In the genomic region with DNA sequence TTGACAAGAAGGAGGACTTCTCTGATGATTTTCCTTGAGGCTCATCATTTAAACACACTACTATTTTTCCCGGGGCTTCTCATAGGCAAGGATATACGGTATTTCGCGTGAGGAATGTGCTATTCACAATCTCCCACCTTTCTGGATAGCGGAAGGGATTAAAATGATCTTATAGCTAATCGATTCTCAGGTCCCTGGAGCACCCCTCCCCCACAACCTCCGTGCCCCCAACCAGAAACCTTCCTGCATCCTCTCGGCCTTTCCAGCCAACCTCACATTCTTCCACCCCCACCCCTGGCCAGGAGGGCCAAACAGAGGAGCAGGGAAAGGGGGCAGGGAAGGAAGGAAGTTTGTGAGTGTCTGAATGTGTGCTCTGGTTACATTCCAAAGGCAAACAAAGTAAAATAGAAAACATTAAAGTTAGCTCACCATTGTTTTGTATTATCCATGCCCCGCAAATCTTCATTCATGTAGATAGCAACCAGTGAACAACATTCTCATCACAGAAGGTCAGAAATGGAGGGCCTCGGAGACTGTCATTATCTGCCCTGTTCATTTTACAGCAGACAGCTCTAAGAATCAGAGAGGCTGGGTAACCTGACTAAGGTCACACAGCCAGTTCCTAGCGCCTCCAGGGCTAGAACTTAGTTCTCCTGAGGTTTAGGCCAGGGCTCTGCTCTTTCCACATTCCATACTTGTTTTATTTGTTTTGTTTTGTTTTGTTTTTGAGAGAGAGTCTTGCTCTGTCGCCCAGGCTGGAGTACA, we compare ENCODE assay signal across 14 cellular contexts.
A peak's percentile ranks its signal among the peaks of the same experiment; 100 is the strongest.
DNase-seq lines count a peak whose midpoint lies in the region; ATAC-seq, FAIRE-seq and TF ChIP-seq lines count a peak whose summit lies in the region.
"Had no signal": no experiment of that assay in that cellular context is flagged by ENCODE, and none has a peak within 500 bp of the region (broad histone marks: within the 10 kb centered on the region; RNA-seq: fewer than 3 reads in every experiment).

No MANE protein-coding gene starts in this region.

- H3K14ac ChIP-seq in H1 (ENCODE audit: insufficient read length) = no peak overlapping the region

- peak overlapping the region; percentile 96 for H3K4ac ChIP-seq in H1 (replicated peaks; ENCODE audit: insufficient read length, low read depth, low read length)

- H4K8ac ChIP-seq in H1 (ENCODE audit: extremely low read depth, insufficient read depth, low read length) = no peak overlapping the region; the same call in 1 of the 2 replicates

- DNase-seq in GM18507 (ENCODE audit: extremely low spot score, insufficient read length, low read depth) = no peak
- DNase-seq in RWPE2 (ENCODE audit: low spot score) = peak; percentile 19
- peak in 1 of 2 experiments; percentile 82 for DNase-seq in H1 (ENCODE audit: low read depth in 1 of 2, low spot score in 2 of 2)
- no peak for DNase-seq in neural crest cell (ENCODE audit: low read depth, low spot score)
- DNase-seq in SKM-1 treated with dmso at 0.1 percent for 144 hours (lab: John Stamatoyannopoulos, UW; ENCODE audit: unreplicated experiment) = no peak
- DNase-seq in NCI-H1694 treated with DMSO at 0.1 percent for 48 hours (lab: John Stamatoyannopoulos, UW) = no peak
- DNase-seq in heart left ventricle = no peak
- DNase-seq: HFFc6, NCI-H1930, NCI-H82 had no signal

- H3K27ac ChIP-seq in RWPE2 (ENCODE audit: poor library complexity, severe bottlenecking) (no peak overlapping the region), H1 (ENCODE audit: low read depth, low read length) (peak overlapping the region; percentile 70; the same call in 1 of the 2 replicates), heart left ventricle (no peak overlapping the region)
- H3K27ac ChIP-seq: right atrium auricular region, SK-N-MC had no signal

- TF ChIP-seq RAD21 in H1 (IDR thresholded peaks at IDR 0.05 in 1 of 2, conservative IDR thresholded peaks at IDR 0.05 in 1 of 2; ENCODE audit: low read depth in 2 of 2, low read length in 2 of 2) = peak; percentile 25 to 28; a peak in 2 of 4 replicates

- peak overlapping the region; percentile 100 for H2BK12ac ChIP-seq in H1 (ENCODE audit: low read depth, low read length)

- no peaks in the 10 kb centered on the region for H3K79me1 ChIP-seq in H1 (ENCODE audit: low read depth, low read length)

- peak overlapping the region; percentile 84 for H3K18ac ChIP-seq in H1 (ENCODE audit: extremely low read depth, low read length)

- H3K27me3 Mint-ChIP-seq in neural crest cell (ENCODE audit: low read depth) = peaks cover 3% of the 10 kb centered on the region

- TF ChIP-seq POLR2A in H1 (IDR thresholded peaks at IDR 0.05; ENCODE audit: control extremely low read depth in 1 of 2, low read depth in 2 of 2, low read length in 2 of 2) = no peak
- TF ChIP-seq POLR2A in heart left ventricle (IDR thresholded peaks at IDR 0.05) = no peak

- H3K4me3 ChIP-seq in RWPE2 (ENCODE audit: severe bottlenecking) (no peak overlapping the region), H1 (ENCODE audit: extremely low read depth in 1 of 4, insufficient read depth in 2 of 4, low read depth in 3 of 4, low read length in 4 of 4) (peak overlapping the region in 3 of 4 experiments; percentile 23 to 46 (median 30); a peak in 4 of 8 replicates), heart left ventricle (no peak overlapping the region)
- H3K4me3 ChIP-seq: right atrium auricular region, SK-N-MC had no signal

- H3K79me2 ChIP-seq in H1 (ENCODE audit: control insufficient read depth in 1 of 2, insufficient read depth in 2 of 2, low read length in 2 of 2) = no peaks in the 10 kb centered on the region

- FAIRE-seq in GM18507 (lab: Jason Lieb, UNC) (peak; percentile 45), H1 (lab: Jason Lieb, UNC) (no peak)
- FAIRE-seq: islet of Langerhans had no signal

- H3K36me3 Mint-ChIP-seq in neural crest cell (ENCODE audit: low read depth) = no peaks in the 10 kb centered on the region

- no peak overlapping the region for H3K56ac ChIP-seq in H1 (replicated peaks; ENCODE audit: insufficient read length, low read depth, low read length)

- H3K9me3 ChIP-seq in RWPE2 (ENCODE audit: severe bottlenecking) (no peaks in the 10 kb centered on the region), H1 (ENCODE audit: insufficient read depth in 2 of 2, low read depth in 1 of 2, low read length in 1 of 2) (no peaks in the 10 kb centered on the region), heart left ventricle (peaks cover 0 to 14% (median 0%) of the 10 kb centered on the region in 12 donors)

- peak overlapping the region; percentile 57 to 97 for H3K4me2 ChIP-seq in H1 (ENCODE audit: insufficient read depth in 1 of 2, low read depth in 2 of 2, low read length in 2 of 2)

- ATAC-seq in RWPE2 (ENCODE audit: low read depth) = no peak
- no peak for ATAC-seq in heart left ventricle
- ATAC-seq: CD8-positive, alpha-beta T cell had no signal

- peak overlapping the region; percentile 100 for H2BK5ac ChIP-seq in H1 (ENCODE audit: low read depth, low read length)

- peak overlapping the region; percentile 79; the same call in 1 of the 2 replicates for H2AK5ac ChIP-seq in H1 (ENCODE audit: low read depth, low read length)

- CTCF ChIA-PET in H1 (lab: Charles Lee; ENCODE audit: partially characterized antibody) = interaction anchor here (0.8 to 5.5 kb wide), 8 partner anchors 18 to 142 kb away, joined by 3 to 34 read pairs (median 4); no protein-coding TSS in a partner anchor

- peak in 1 of 2 experiments; percentile 92; a peak in 1 of 3 replicates for TF ChIP-seq EP300 in H1 (IDR thresholded peaks at IDR 0.05; ENCODE audit: borderline replicate concordance in 1 of 2, low read depth in 2 of 2, low read length in 2 of 2)

- H2AFZ ChIP-seq in H1 (ENCODE audit: low read length) = peak overlapping the region; percentile 88

- no peak overlapping the region for H3K23ac ChIP-seq in H1 (ENCODE audit: insufficient read length)

- intact Hi-C loops in heart left ventricle (cut with DNase I) = no loop called here

- no peaks in the 10 kb centered on the region for H3K9me3 Mint-ChIP-seq in neural crest cell

- H4K91ac ChIP-seq in H1 (replicated peaks; ENCODE audit: insufficient read length, low read length) = peak overlapping the region; percentile 70

- peak overlapping the region; percentile 10 for H3K4me3 Mint-ChIP-seq in neural crest cell
- H3K4me3 Mint-ChIP-seq: CD8-positive, alpha-beta T cell; HFFc6 had no signal

- peaks cover 4% of the 10 kb centered on the region for H3K4me1 ChIP-seq in RWPE2 (ENCODE audit: insufficient read depth, poor library complexity, severe bottlenecking)
- H3K4me1 ChIP-seq in H1 (replicated peaks in 1 of 4; ENCODE audit: control insufficient read depth in 3 of 4, insufficient read depth in 4 of 4, low read length in 3 of 4) = peaks cover 11 to 34% (median 19%) of the 10 kb centered on the region in 4 experiments
- H3K4me1 ChIP-seq in heart left ventricle = peaks cover 0 to 33% (median 4%) of the 10 kb centered on the region in 12 donors
- H3K4me1 ChIP-seq: right atrium auricular region had no signal

- WGBS in H1 (ENCODE audit: extremely low coverage in 1 of 2, insufficient coverage in 1 of 2, insufficient read length in 1 of 2, insufficient replicate concordance in 2 of 2, low coverage in 1 of 2, low lambda C conversion rate in 2 of 2, missing lambda C conversion rate in 1 of 2), 2 experiments = 24% methylated on average over 12 of the region's 12 CpGs; no CpG with 5 or more reads in 1 of the 2 experiments
- 49 to 62% (median 54%) methylated on average over 12 of the region's 12 CpGs for WGBS in heart left ventricle, 4 donors

- peak overlapping the region; percentile 91 for H4K5ac ChIP-seq in H1 (ENCODE audit: insufficient read length, low read depth, low read length)

- no peaks in the 10 kb centered on the region for H4K20me1 ChIP-seq in H1 (replicated peaks in 1 of 2; ENCODE audit: control insufficient read depth in 1 of 2, insufficient read depth in 2 of 2, low read length in 2 of 2)

- H3K36me3 ChIP-seq in RWPE2 (ENCODE audit: low read depth) (no peaks in the 10 kb centered on the region), H1 (ENCODE audit: control insufficient read depth in 2 of 4, insufficient read depth in 4 of 4, low read length in 3 of 4) (no peaks in the 10 kb centered on the region), heart left ventricle (no peaks in the 10 kb centered on the region)
- H3K36me3 ChIP-seq: right atrium auricular region had no signal

- H2BK120ac ChIP-seq in H1 (replicated peaks; ENCODE audit: low read depth, low read length) = peak overlapping the region; percentile 93

- H3K9ac ChIP-seq in H1 (replicated peaks in 1 of 4; ENCODE audit: extremely low read depth in 1 of 4, low read depth in 3 of 4, low read length in 3 of 4) = peak overlapping the region in 1 of 4 experiments; percentile 2; a peak in 3 of 7 replicates

- TF ChIP-seq CTCF in RWPE2 (IDR thresholded peaks at IDR 0.05; ENCODE audit: poor library complexity, severe bottlenecking) = no peak
- no peak for TF ChIP-seq CTCF in H1 (IDR thresholded peaks at IDR 0.05; ENCODE audit: control extremely low read depth in 1 of 3, insufficient read depth in 1 of 3, low read depth in 1 of 3, low read length in 3 of 3)
- TF ChIP-seq CTCF in neural crest cell (conservative IDR thresholded peaks at IDR 0.05) = no peak
- TF ChIP-seq CTCF in heart left ventricle (IDR thresholded peaks at IDR 0.05) = no peak

- peak overlapping the region; percentile 2; the same call in 1 of the 2 replicates for H2BK15ac ChIP-seq in H1 (ENCODE audit: low read length)

- 0 out of 2 replicates have a peak overlapping the region, but pooled peaks have one; percentile 6 for H2BK20ac ChIP-seq in H1 (ENCODE audit: low read length)

- peaks cover 6% of the 10 kb centered on the region; the same call in 1 of the 2 replicates for H3K23me2 ChIP-seq in H1 (ENCODE audit: low read depth, low read length)

- H3K27me3 ChIP-seq in RWPE2 (ENCODE audit: insufficient read depth, poor library complexity, severe bottlenecking) (no peaks in the 10 kb centered on the region), H1 (replicated peaks in 1 of 4; ENCODE audit: control insufficient read depth in 3 of 4, extremely low read depth in 1 of 4, insufficient read depth in 3 of 4, low read length in 3 of 4) (no peaks in the 10 kb centered on the region), heart left ventricle (peaks cover 0 to 4% (median 0%) of the 10 kb centered on the region in 9 donors)
- H3K27me3 ChIP-seq: right atrium auricular region had no signal

- peaks cover 43% of the 10 kb centered on the region for H3K4me1 Mint-ChIP-seq in neural crest cell

- POLR2A ChIA-PET in H1 (lab: Charles Lee; ENCODE audit: partially characterized antibody) = interaction anchor here (0.6 to 5.8 kb wide), 20 partner anchors 8 to 154 kb away, joined by 3 to 41 read pairs (median 4); a partner anchor contains a TSS

- no peak overlapping the region for H3K27ac Mint-ChIP-seq in neural crest cell (ENCODE audit: unreplicated experiment)
- H3K27ac Mint-ChIP-seq: CD8-positive, alpha-beta T cell; HFFc6 had no signal

TF ChIP-seq in H1, 55 proteins besides CTCF, POLR2A, EP300 and RAD21 (continues in another document):
- TF ChIP-seq GABPA (IDR thresholded peaks at IDR 0.05; ENCODE audit: borderline replicate concordance, insufficient read depth, low read length) = 0 out of 2 replicates have a peak, but pooled peaks have one; percentile 17
- TF ChIP-seq, protein P1, sequence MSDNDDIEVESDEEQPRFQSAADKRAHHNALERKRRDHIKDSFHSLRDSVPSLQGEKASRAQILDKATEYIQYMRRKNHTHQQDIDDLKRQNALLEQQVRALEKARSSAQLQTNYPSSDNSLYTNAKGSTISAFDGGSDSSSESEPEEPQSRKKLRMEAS (IDR thresholded peaks at IDR 0.05) = peak; percentile 30; the same call in 1 of the 2 replicates

Comparison
In these comparisons a context has a peak if more than half of its experiments do, and no peak if none do; other contexts are left out.
1. H3K4me3 ChIP-seq: peak in H1 (3 of 4); none in RWPE2 (single experiment) and heart left ventricle (0 of 12).